1 cellular context compared by ENCODE assay signal in genomic region chr17:63675607-63676539, GRCh38.
A peak's percentile ranks its signal among the peaks of the same experiment; 100 is the strongest.
TF ChIP-seq lines count a peak whose summit lies in the region.

No MANE protein-coding gene starts in this region.

TF ChIP-seq in HepG2, 621 proteins besides CTCF, POLR2A, EP300 and RAD21:
- TF ChIP-seq CCAR2 (optimal IDR thresholded peaks at IDR 0.05; ENCODE audit: low read depth, low read length) (no peak), ZNF629 (CRISPR knock-in tag; conservative IDR thresholded peaks at IDR 0.05) (no peak), NR2F1 (CRISPR knock-in tag; IDR thresholded peaks at IDR 0.05) (no peak), ZNF24 (IDR thresholded peaks at IDR 0.05) (no peak), SAP130 (CRISPR knock-in tag; IDR thresholded peaks at IDR 0.05; ENCODE audit: low read depth) (0 out of 2 replicates have a peak, but pooled peaks have one; percentile 7), CHCHD3 (CRISPR knock-in tag; IDR thresholded peaks at IDR 0.05) (no peak), ZNF883 (CRISPR knock-in tag; IDR thresholded peaks at IDR 0.05; ENCODE audit: not compliant biosample characterization) (peak; percentile 6), ISL2 (CRISPR knock-in tag; IDR thresholded peaks at IDR 0.05) (0 out of 2 replicates have a peak, but pooled peaks have one; percentile 13), ZNF230 (CRISPR knock-in tag; IDR thresholded peaks at IDR 0.05) (0 out of 2 replicates have a peak, but pooled peaks have one; percentile 45), ZNF550 (CRISPR knock-in tag; IDR thresholded peaks at IDR 0.05; ENCODE audit: borderline replicate concordance) (0 out of 2 replicates have a peak, but pooled peaks have one; percentile 25), ATF7 (IDR thresholded peaks at IDR 0.05) (no peak), ATF7 (CRISPR knock-in tag; IDR thresholded peaks at IDR 0.05) (0 out of 2 replicates have a peak, but pooled peaks have one; percentile 30), ARID5B (CRISPR knock-in tag; IDR thresholded peaks at IDR 0.05) (0 out of 2 replicates have a peak, but pooled peaks have one; percentile 28), SOX13 (IDR thresholded peaks at IDR 0.05) (no peak), SOX13 (CRISPR knock-in tag; conservative IDR thresholded peaks at IDR 0.05 in 1 of 2, IDR thresholded peaks at IDR 0.05 in 1 of 2) (peak in 1 of 2 experiments; percentile 45; a peak in 1 of 4 replicates), ZNF761 (CRISPR knock-in tag; conservative IDR thresholded peaks at IDR 0.05) (0 out of 2 replicates have a peak, but pooled peaks have one; percentile 45), ZNF12 (CRISPR knock-in tag; IDR thresholded peaks at IDR 0.05) (no peak), ZNF331 (CRISPR knock-in tag; IDR thresholded peaks at IDR 0.05) (no peak), XBP1 (CRISPR knock-in tag; IDR thresholded peaks at IDR 0.05) (no peak), POGK (CRISPR knock-in tag; conservative IDR thresholded peaks at IDR 0.05) (0 out of 2 replicates have a peak, but pooled peaks have one; percentile 35), SAFB2 (CRISPR knock-in tag; IDR thresholded peaks at IDR 0.05; ENCODE audit: borderline replicate concordance, low read depth) (0 out of 2 replicates have a peak, but pooled peaks have one; percentile 60), CEBPB (IDR thresholded peaks at IDR 0.05; ENCODE audit: borderline replicate concordance, low read depth, low read length) (no peak), ELF3 (CRISPR knock-in tag; IDR thresholded peaks at IDR 0.05) (0 out of 2 replicates have a peak, but pooled peaks have one; percentile 25), RBM22 (optimal IDR thresholded peaks at IDR 0.05; ENCODE audit: low read length) (no peak), ZBTB38 (CRISPR knock-in tag; IDR thresholded peaks at IDR 0.05) (0 out of 2 replicates have a peak, but pooled peaks have one; percentile 2), XRCC5 (optimal IDR thresholded peaks at IDR 0.05; ENCODE audit: low read length) (peak; percentile 59), NFIC (IDR thresholded peaks at IDR 0.05; ENCODE audit: low read length) (peak; percentile 80), SP4 (CRISPR knock-in tag; IDR thresholded peaks at IDR 0.05) (0 out of 2 replicates have a peak, but pooled peaks have one; percentile 28), GFI1 (CRISPR knock-in tag; IDR thresholded peaks at IDR 0.05; ENCODE audit: borderline replicate concordance) (0 out of 2 replicates have a peak, but pooled peaks have one; percentile 12), SOX5 (CRISPR knock-in tag; IDR thresholded peaks at IDR 0.05; ENCODE audit: borderline replicate concordance) (peak; percentile 19; the same call in 1 of the 2 replicates), IKZF1 (IDR thresholded peaks at IDR 0.05) (no peak), RXRA (CRISPR knock-in tag; IDR thresholded peaks at IDR 0.05) (no peak), NCOR1 (IDR thresholded peaks at IDR 0.05; ENCODE audit: borderline replicate concordance, low read length) (peak; percentile 16; the same call in 1 of the 2 replicates), ZNF598 (CRISPR knock-in tag; IDR thresholded peaks at IDR 0.05; ENCODE audit: borderline replicate concordance) (0 out of 2 replicates have a peak, but pooled peaks have one; percentile 59), ZNF33B (CRISPR knock-in tag; IDR thresholded peaks at IDR 0.05) (peak; percentile 59; the same call in 1 of the 2 replicates), NCOA5 (CRISPR knock-in tag; IDR thresholded peaks at IDR 0.05) (0 out of 2 replicates have a peak, but pooled peaks have one; percentile 45)
- TF ChIP-seq, protein P1, sequence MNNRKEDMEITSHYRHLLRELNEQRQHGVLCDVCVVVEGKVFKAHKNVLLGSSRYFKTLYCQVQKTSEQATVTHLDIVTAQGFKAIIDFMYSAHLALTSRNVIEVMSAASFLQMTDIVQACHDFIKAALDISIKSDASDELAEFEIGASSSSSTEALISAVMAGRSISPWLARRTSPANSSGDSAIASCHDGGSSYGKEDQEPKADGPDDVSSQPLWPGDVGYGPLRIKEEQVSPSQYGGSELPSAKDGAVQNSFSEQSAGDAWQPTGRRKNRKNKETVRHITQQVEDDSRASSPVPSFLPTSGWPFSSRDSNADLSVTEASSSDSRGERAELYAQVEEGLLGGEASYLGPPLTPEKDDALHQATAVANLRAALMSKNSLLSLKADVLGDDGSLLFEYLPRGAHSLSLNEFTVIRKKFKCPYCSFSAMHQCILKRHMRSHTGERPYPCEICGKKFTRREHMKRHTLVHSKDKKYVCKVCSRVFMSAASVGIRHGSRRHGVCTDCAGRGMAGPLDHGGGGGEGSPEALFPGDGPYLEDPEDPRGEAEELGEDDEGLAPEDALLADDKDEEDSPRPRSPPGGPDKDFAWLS (CRISPR knock-in tag; IDR thresholded peaks at IDR 0.05; ENCODE audit: borderline replicate concordance), result 0 out of 2 replicates have a peak, but pooled peaks have one; percentile 73
- TF ChIP-seq, protein P2, sequence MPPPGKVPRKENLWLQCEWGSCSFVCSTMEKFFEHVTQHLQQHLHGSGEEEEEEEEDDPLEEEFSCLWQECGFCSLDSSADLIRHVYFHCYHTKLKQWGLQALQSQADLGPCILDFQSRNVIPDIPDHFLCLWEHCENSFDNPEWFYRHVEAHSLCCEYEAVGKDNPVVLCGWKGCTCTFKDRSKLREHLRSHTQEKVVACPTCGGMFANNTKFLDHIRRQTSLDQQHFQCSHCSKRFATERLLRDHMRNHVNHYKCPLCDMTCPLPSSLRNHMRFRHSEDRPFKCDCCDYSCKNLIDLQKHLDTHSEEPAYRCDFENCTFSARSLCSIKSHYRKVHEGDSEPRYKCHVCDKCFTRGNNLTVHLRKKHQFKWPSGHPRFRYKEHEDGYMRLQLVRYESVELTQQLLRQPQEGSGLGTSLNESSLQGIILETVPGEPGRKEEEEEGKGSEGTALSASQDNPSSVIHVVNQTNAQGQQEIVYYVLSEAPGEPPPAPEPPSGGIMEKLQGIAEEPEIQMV (CRISPR knock-in tag; IDR thresholded peaks at IDR 0.05; ENCODE audit: low read depth), result 0 out of 2 replicates have a peak, but pooled peaks have one; percentile 39
- TF ChIP-seq, protein P3, sequence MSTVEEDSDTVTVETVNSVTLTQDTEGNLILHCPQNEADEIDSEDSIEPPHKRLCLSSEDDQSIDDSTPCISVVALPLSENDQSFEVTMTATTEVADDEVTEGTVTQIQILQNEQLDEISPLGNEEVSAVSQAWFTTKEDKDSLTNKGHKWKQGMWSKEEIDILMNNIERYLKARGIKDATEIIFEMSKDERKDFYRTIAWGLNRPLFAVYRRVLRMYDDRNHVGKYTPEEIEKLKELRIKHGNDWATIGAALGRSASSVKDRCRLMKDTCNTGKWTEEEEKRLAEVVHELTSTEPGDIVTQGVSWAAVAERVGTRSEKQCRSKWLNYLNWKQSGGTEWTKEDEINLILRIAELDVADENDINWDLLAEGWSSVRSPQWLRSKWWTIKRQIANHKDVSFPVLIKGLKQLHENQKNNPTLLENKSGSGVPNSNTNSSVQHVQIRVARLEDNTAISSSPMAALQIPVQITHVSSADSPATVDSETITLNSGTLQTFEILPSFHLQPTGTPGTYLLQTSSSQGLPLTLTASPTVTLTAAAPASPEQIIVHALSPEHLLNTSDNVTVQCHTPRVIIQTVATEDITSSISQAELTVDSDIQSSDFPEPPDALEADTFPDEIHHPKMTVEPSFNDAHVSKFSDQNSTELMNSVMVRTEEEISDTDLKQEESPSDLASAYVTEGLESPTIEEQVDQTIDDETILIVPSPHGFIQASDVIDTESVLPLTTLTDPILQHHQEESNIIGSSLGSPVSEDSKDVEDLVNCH (CRISPR knock-in tag; IDR thresholded peaks at IDR 0.05), result 0 out of 2 replicates have a peak, but pooled peaks have one; percentile 38
